In the genomic region with DNA sequence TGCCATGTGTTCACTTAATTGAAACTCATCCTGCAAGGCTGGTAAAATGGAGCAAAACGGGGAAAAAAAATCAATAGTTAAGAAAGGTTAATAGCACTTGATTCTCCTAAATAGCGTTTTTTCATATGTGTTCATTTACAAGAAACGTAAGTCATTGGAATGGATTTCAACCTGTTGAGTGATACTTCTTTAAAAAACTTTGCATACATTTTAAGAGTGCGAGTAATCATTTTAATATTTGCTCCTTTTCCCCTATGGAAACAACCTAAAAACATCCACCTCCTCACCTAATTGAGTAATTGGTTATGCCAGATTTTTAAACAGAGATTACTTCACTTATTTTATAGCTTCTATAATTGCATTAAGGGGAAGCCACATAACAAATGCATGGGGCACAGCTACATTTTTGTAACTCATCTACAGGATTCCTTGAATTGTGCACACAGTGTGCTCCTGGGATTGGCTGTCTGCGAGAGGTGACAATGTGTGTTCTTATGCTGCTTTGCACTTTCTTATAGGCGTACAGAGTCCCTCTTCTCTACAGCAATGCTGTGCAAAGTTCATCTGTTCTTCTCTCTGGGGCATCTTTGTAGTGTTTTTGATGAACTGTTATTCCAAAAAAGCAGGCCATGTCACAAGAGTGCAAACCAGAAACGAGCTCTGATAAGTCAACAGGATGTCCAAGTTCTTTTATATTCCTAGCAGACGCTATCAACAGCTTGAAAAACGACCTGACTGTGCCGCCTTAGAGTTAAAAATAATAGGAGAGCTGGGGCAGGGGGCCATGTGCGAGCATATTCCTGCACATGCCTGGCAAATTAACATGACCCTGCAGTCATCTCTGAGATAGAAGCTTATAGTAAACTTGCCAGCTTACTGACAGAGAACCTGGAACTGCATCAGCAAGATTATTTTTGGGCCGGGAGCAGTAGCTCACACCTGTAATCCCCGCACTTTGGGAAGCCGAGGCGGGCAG, we compare ENCODE assay signal across 18 cellular contexts.
"Had no signal": no experiment of that assay in that cellular context is flagged by ENCODE, and none has a peak within 500 bp of the region (broad histone marks: within the 10 kb centered on the region; RNA-seq: fewer than 3 reads in every experiment).

No MANE protein-coding gene starts in this region.

- H3K27me3 ChIP-seq: body of pancreas, thyroid gland had no signal

- H3K4me3 ChIP-seq: body of pancreas, thyroid gland had no signal

- H3K4me1 ChIP-seq: body of pancreas, thyroid gland had no signal

- DNase-seq: activated CD4-positive, alpha-beta T cell treated with anti-CD3 and anti-CD28 coated beads, Interleukin-2, amount 10 ng/mL, durations not matched to agents 24 days and 14 days; activated CD4-positive, CD25-positive, alpha-beta regulatory T cell; activated CD8-positive, alpha-beta memory T cell treated with anti-CD3 and anti-CD28 coated beads, Interleukin-2, amount 50 U/mL, for 48 hours; activated gamma-delta T cell; activated T-cell treated with anti-CD3 and anti-CD28 coated beads, Interleukin-2, amount 50 U/mL, for 72 hours; amygdala; body of pancreas; cerebellar nuclear complex; dermis blood vessel endothelial cell; effector memory CD8-positive, alpha-beta T cell; hippocampal formation; nucleus accumbens; posterior cingulate gyrus; retina; stimulated activated CD4-positive, alpha-beta T cell treated with anti-CD3 and anti-CD28 coated beads, Interleukin-1b, Interleukin-23, amount 100 ng/mL, for 48 hours; thyroid gland had no signal

- H3K9me3 ChIP-seq: body of pancreas, thyroid gland had no signal

- ATAC-seq: activated naive CD4-positive, alpha-beta T cell treated with anti-CD3 and anti-CD28 coated beads, Interleukin-2, amount 50 U/mL, for 72 hours; activated T-cell treated with anti-CD3 and anti-CD28 coated beads, Interleukin-2, amount 50 U/mL, for 72 hours; body of pancreas; effector memory CD8-positive, alpha-beta T cell; natural killer cell treated with Interleukin-12 subunit alpha and Interleukin-12 subunit beta and Interleukin-15 and Interleukin-18, amount 100 ng/mL, for 72 hours had no signal

- H3K36me3 ChIP-seq: thyroid gland had no signal

- H3K27ac ChIP-seq: body of pancreas, thyroid gland had no signal
